ENCODE assay signal across 27 cellular contexts in the genomic region with DNA sequence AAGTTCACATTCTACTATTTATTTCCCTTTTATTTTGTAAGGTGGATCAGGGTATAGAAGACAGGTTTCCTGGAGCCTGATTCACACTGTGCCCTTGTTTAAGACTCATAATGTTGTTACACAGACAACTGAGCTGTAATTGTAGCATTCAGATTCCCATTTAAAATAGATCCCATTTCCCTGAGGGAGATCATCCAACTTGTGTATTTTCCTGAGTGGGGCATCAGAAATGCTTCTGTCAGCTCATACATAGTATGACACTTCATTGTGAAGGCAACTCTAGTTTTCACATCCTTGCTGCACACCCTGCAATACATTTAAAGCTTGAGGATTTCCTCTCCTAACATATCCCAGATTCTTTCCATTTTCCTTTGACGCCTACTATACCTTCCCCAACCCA.
"Had no signal": no experiment of that assay in that cellular context is flagged by ENCODE, and none has a peak within 500 bp of the region (broad histone marks: within the 10 kb centered on the region; RNA-seq: fewer than 3 reads in every experiment).

No MANE protein-coding gene starts in this region.

- H3K9me3 ChIP-seq: colonic mucosa, esophagus squamous epithelium, gastrocnemius medialis, lower lobe of right lung, mucosa of descending colon had no signal

- H3K4me1 ChIP-seq: colonic mucosa, left lung, lower lobe of right lung had no signal

- H3K27ac Mint-ChIP-seq: dendritic cell treated with granulocyte-macrophage colony-stimulating factor and Interleukin-4, amounts not matched to agents 40 ng/mL and 50 ng/mL, for 4 days; effector memory CD8-positive, alpha-beta T cell; endodermal cell; mesothelial cell of epicardium had no signal

- FAIRE-seq: endometrium, islet of Langerhans, keratinocyte had no signal

- H3K4me3 ChIP-seq: colonic mucosa, esophagus squamous epithelium, gastrocnemius medialis, heart right ventricle, left lung, lower lobe of right lung, mucosa of descending colon had no signal

- H3K4me3 Mint-ChIP-seq: dendritic cell treated with granulocyte-macrophage colony-stimulating factor and Interleukin-4, amounts not matched to agents 40 ng/mL and 50 ng/mL, for 4 days; effector memory CD8-positive, alpha-beta T cell; endodermal cell; mesothelial cell of epicardium had no signal

- DNase-seq: colonic mucosa; cortex of kidney; effector CD8-positive, alpha-beta T cell; effector memory CD8-positive, alpha-beta T cell; endodermal cell; erythroblast; esophagus squamous epithelium; foreskin fibroblast; foreskin melanocyte; gastrocnemius medialis; glutamatergic neuron; head of caudate nucleus; heart right ventricle; hippocampal formation; left cardiac atrium; left lung; left ventricle myocardium superior; lower lobe of right lung; mesenchymal stem cell; mucosa of descending colon had no signal

- ATAC-seq: effector memory CD8-positive, alpha-beta T cell; esophagus mucosa; gastrocnemius medialis; heart right ventricle; left cardiac atrium; left ventricle myocardium superior; lower lobe of right lung; mucosa of descending colon had no signal

- H3K27me3 ChIP-seq: colonic mucosa, esophagus squamous epithelium, gastrocnemius medialis, heart right ventricle, left lung had no signal

- H3K36me3 Mint-ChIP-seq: mesothelial cell of epicardium had no signal

- H3K9me3 Mint-ChIP-seq: effector memory CD8-positive, alpha-beta T cell had no signal

- H3K27ac ChIP-seq: colonic mucosa, epithelial cell of prostate, esophagus squamous epithelium, gastrocnemius medialis, heart right ventricle, left lung, lower lobe of right lung had no signal

- H3K36me3 ChIP-seq: colonic mucosa, esophagus squamous epithelium, gastrocnemius medialis, heart right ventricle, left lung, lower lobe of right lung had no signal

- H3K27me3 Mint-ChIP-seq: dendritic cell treated with granulocyte-macrophage colony-stimulating factor and Interleukin-4, amounts not matched to agents 40 ng/mL and 50 ng/mL, for 4 days; effector memory CD8-positive, alpha-beta T cell had no signal
